ENCODE assay signal across 17 cellular contexts in genomic region chr17:77217566-77217965, GRCh38.
"Had no signal": no experiment of that assay in that cellular context is flagged by ENCODE, and none has a peak within 500 bp of the region (broad histone marks: within the 10 kb centered on the region; RNA-seq: fewer than 3 reads in every experiment).

No MANE protein-coding gene starts in this region.

- H3K9me3 ChIP-seq: adrenal gland had no signal

- H3K27ac ChIP-seq: adrenal gland, cardiac muscle cell, neural progenitor cell, parathyroid adenoma had no signal

- ATAC-seq: activated CD8-positive, alpha-beta T cell treated with anti-CD3 and anti-CD28 coated beads for 36 hours; activated T-cell treated with anti-CD3 and anti-CD28 coated beads, Interleukin-2, amount 50 U/mL, for 4 hours; stimulated activated naive B cell treated with anti-CD40 and anti-IgM and Interleukin-4, amounts not matched to agents 10 μg/mL and 1 μg/mL and 100 μg/mL, for 72 hours; T-helper 17 cell; WTC11 had no signal

- H3K9me3 Mint-ChIP-seq: activated CD8-positive, alpha-beta T cell treated with anti-CD3 and anti-CD28 coated beads for 36 hours; activated naive CD4-positive, alpha-beta T cell treated with anti-CD3 and anti-CD28 coated beads, Interleukin-2, amount 50 U/mL, for 24 hours; activated T-cell treated with anti-CD3 and anti-CD28 coated beads, Interleukin-2, amount 50 U/mL, for 4 hours; neural progenitor cell; stimulated activated naive B cell treated with anti-CD40 and anti-IgM and Interleukin-4, amounts not matched to agents 10 μg/mL and 1 μg/mL and 100 μg/mL, for 72 hours; WTC11 had no signal

- DNase-seq: activated CD4-positive, alpha-beta T cell treated with anti-CD3 and anti-CD28 coated beads for 4 hours; activated CD8-positive, alpha-beta T cell treated with anti-CD3 and anti-CD28 coated beads for 36 hours; activated effector memory CD4-positive, alpha-beta T cell treated with Interleukin-2 at 50 U/mL for 16 hours; activated T-cell treated with anti-CD3 and anti-CD28 coated beads, Interleukin-2, amount 50 U/mL, for 4 hours; adrenal gland; effector memory CD4-positive, alpha-beta T cell; foreskin melanocyte; midbrain; stimulated activated CD4-positive, alpha-beta T cell treated with anti-CD3 and anti-CD28 coated beads, Interleukin-2, amount 100 ng/mL, for 48 hours; stimulated activated naive B cell treated with anti-CD40 and anti-IgM and Interleukin-4, amounts not matched to agents 10 μg/mL and 1 μg/mL and 100 μg/mL, for 72 hours; T-helper 17 cell; trophoblast cell had no signal

- H3K4me1 ChIP-seq: neural progenitor cell, parathyroid adenoma had no signal

- H3K27me3 Mint-ChIP-seq: activated CD8-positive, alpha-beta T cell treated with anti-CD3 and anti-CD28 coated beads for 36 hours; activated naive CD4-positive, alpha-beta T cell treated with anti-CD3 and anti-CD28 coated beads, Interleukin-2, amount 50 U/mL, for 24 hours; stimulated activated naive B cell treated with anti-CD40 and anti-IgM and Interleukin-4, amounts not matched to agents 10 μg/mL and 1 μg/mL and 100 μg/mL, for 72 hours; T-helper 17 cell had no signal

- H3K27ac Mint-ChIP-seq: activated CD8-positive, alpha-beta T cell treated with anti-CD3 and anti-CD28 coated beads for 36 hours; activated naive CD4-positive, alpha-beta T cell treated with anti-CD3 and anti-CD28 coated beads, Interleukin-2, amount 50 U/mL, for 24 hours; neural progenitor cell; stimulated activated naive B cell treated with anti-CD40 and anti-IgM and Interleukin-4, amounts not matched to agents 10 μg/mL and 1 μg/mL and 100 μg/mL, for 72 hours; T-helper 17 cell; WTC11 had no signal

- H3K36me3 ChIP-seq: neural progenitor cell had no signal

- H3K4me3 Mint-ChIP-seq: activated CD8-positive, alpha-beta T cell treated with anti-CD3 and anti-CD28 coated beads for 36 hours; activated naive CD4-positive, alpha-beta T cell treated with anti-CD3 and anti-CD28 coated beads, Interleukin-2, amount 50 U/mL, for 24 hours; activated T-cell treated with anti-CD3 and anti-CD28 coated beads, Interleukin-2, amount 50 U/mL, for 4 hours; neural progenitor cell; stimulated activated naive B cell treated with anti-CD40 and anti-IgM and Interleukin-4, amounts not matched to agents 10 μg/mL and 1 μg/mL and 100 μg/mL, for 72 hours; T-helper 17 cell; WTC11 had no signal

- H3K4me2 ChIP-seq: neural progenitor cell had no signal

- H3K9ac ChIP-seq: neural progenitor cell, parathyroid adenoma had no signal

- H3K27me3 ChIP-seq: adrenal gland, cardiac muscle cell, neural progenitor cell had no signal

- H3K4me3 ChIP-seq: adrenal gland, cardiac muscle cell, neural progenitor cell had no signal

- H3K4me1 Mint-ChIP-seq: activated naive CD4-positive, alpha-beta T cell treated with anti-CD3 and anti-CD28 coated beads, Interleukin-2, amount 50 U/mL, for 24 hours had no signal

- H2AFZ ChIP-seq: neural progenitor cell, parathyroid adenoma had no signal
